In the genomic region with DNA sequence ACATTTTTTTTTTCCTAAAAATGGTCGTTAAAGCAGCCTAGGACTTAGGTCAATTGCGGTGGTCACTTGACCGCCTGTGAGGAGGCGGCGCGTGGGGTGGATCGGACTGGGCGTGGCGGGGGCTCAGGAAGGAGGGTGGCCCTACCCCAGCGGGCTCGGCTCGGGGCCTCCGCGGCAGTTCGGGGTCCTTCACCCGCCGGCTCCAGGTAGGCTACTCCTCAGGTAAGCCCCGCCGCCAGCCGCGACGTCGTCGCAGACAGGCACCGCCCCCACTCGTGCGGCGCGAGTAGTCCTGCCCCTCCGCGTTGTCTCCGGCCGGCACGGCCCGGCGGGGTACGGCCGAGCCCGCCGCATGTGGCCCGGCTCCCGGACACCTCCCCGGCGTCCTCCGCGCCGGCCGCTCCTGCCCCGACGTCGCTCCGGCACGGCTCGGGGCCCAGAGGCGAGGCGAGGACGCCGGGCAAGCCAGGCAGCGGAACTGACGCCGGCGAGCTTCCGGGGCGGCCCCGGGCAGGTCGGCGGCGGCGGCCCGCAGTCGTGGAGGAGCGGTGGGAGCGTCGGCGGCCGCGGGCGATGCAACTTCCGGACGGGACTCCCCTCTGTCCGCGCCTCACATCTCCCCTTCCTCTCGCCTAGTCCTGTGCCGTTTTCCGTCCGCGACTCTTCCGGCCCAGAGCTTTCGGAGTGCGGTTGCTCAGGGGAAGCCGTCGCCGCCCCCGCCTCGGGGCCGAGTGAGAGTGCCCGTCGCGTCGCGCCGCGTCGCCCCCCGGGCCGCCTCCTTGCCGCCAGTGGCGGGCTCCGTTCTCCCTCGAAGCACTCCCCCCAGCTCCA, we compare ENCODE assay signal across 8 cellular contexts. TPM values are rescaled to one million over a fixed set of nuclear protein-coding genes. Genes with fewer than 3 reads are reported as not detected.
DNase-seq lines count a peak whose midpoint lies in the region; ATAC-seq lines count a peak whose summit lies in the region.

A gene (plus strand): TSS at position 513 of the 831 bp plus-strand sequence. CDS start 322 bp downstream, outside the sequence.

- intact Hi-C loops in T-helper 2 cell treated with Interferon-gamma antibody and Interleukin-4, amounts not matched to agents 100 ng/mL and 5 ng/mL, for 36 hours (cut with micrococcal nuclease), result loop anchor here (1.0 to 10.0 kb wide), 6 partner anchors 11 to 294 kb away; a partner anchor contains a TSS
- intact Hi-C loops in right cardiac atrium (cut with DNase I), result no loop called here

- H3K27me3 ChIP-seq in right cardiac atrium (ENCODE audit: control insufficient read depth, insufficient read depth), result no peaks in the 10 kb centered on the region

- H3K4me3 ChIP-seq in right cardiac atrium (ENCODE audit: low read length) (peak within 1 kb of the TSS; percentile 75), urinary bladder (ENCODE audit: low read depth, low read length) (peak within 1 kb of the TSS; percentile 74)

- peak within 1 kb of the TSS; percentile 95 for H3K27ac ChIP-seq in angular gyrus (ENCODE audit: low read depth, low read length)
- H3K27ac ChIP-seq in right cardiac atrium (ENCODE audit: low read length), result peak within 1 kb of the TSS; percentile 99
- peak within 1 kb of the TSS; percentile 99 for H3K27ac ChIP-seq in urinary bladder (ENCODE audit: low read depth)

- H3K4me1 ChIP-seq in right cardiac atrium (ENCODE audit: control insufficient read depth, insufficient read depth, low read length) (no peaks in the 10 kb centered on the region), urinary bladder (ENCODE audit: insufficient read depth) (no peaks in the 10 kb centered on the region)

- ATAC-seq in GM18502 (IDR thresholded peaks at IDR 0.05; ENCODE audit: poor library complexity, unreplicated experiment), result peak; percentile 82
- peak; percentile 63 for ATAC-seq in HG02943 (IDR thresholded peaks at IDR 0.05; ENCODE audit: low read depth, unreplicated experiment)
- peak; percentile 95 to 96 for ATAC-seq in right cardiac atrium

- H3K36me3 ChIP-seq in urinary bladder (ENCODE audit: insufficient read depth), result no peaks in the 10 kb centered on the region

- H3K9me3 ChIP-seq in right cardiac atrium (ENCODE audit: control insufficient read depth, low read length), result no peaks in the 10 kb centered on the region

- under 1% methylated on average over 110 of the region's 110 CpGs for WGBS in right cardiac atrium
- under 1% methylated on average over 110 of the region's 110 CpGs for WGBS in urinary bladder

- DNase-seq in NCI-H187 (lab: John Stamatoyannopoulos, UW) (peak; percentile 49 to 72), right cardiac atrium (peak; percentile 86 to 93 (median 93)), pulmonary artery endothelial cell (ENCODE audit: low read depth, low spot score) (no peak)

RNA-seq across cellular contexts. Expression of the gene that starts here (rescaled TPM):
- total RNA-seq in T-helper 2 cell treated with Interferon-gamma antibody and Interleukin-4, amounts not matched to agents 100 ng/mL and 5 ng/mL, for 36 hours, result 24.7 and 27.6 TPM in 2 replicates
- total RNA-seq in right cardiac atrium (10 to 100 TPM; 17.7 to 24.1 (median 20.2) TPM), pulmonary artery endothelial cell (17.1 and 25.3 TPM in 2 replicates), urinary bladder (53.1 TPM)
- polyA plus RNA-seq in right cardiac atrium (3.8 TPM), urinary bladder (4.1 TPM)
